In genomic region chr14:95061317-95062093, GRCh38 we compare ENCODE assay signal across 24 cellular contexts.
DNase-seq lines count a peak whose midpoint lies in the region; ATAC-seq and TF ChIP-seq lines count a peak whose summit lies in the region.
"Had no signal": no experiment of that assay in that cellular context is flagged by ENCODE, and none has a peak within 500 bp of the region (broad histone marks: within the 10 kb centered on the region; RNA-seq: fewer than 3 reads in every experiment).

No MANE protein-coding gene starts in this region.

- DNase-seq in cardiac septum (ENCODE audit: low spot score) (peak; percentile 57), right cardiac atrium (no peak), mesenteric fat pad (ENCODE audit: low spot score) (peak; percentile 74), upper lobe of left lung (no peak), activated T-cell treated with anti-CD3 and anti-CD28 coated beads for 4 hours (no peak), iPS-NIHi11 (ENCODE audit: low spot score) (no peak)
- no peak for DNase-seq in activated T-cell treated with anti-CD3 and anti-CD28 coated beads, Interleukin-2, amount 50 U/mL, for 1 hour
- DNase-seq: BE2C; CD4-positive, CD25-positive, alpha-beta regulatory T cell; COR-L47; EL; GF-D8; GOT3; HCEC 1CT; KG1; NCI-H1105; NCI-H146; NCI-H2029; NCI-H226; NCI-H524 treated with DMSO at 0.1 percent for 48 hours; NCI-H82 had no signal

- no peaks in the 10 kb centered on the region for H3K9me3 ChIP-seq in right cardiac atrium (ENCODE audit: control insufficient read depth, low read length)
- no peaks in the 10 kb centered on the region for H3K9me3 ChIP-seq in KOPT-K1 (ENCODE audit: insufficient read depth, low read length, poor library complexity, severe bottlenecking)
- no peaks in the 10 kb centered on the region for H3K9me3 ChIP-seq in upper lobe of left lung
- H3K9me3 ChIP-seq: A549, BE2C had no signal

- no peaks in the 10 kb centered on the region for H3K4me1 ChIP-seq in right cardiac atrium (ENCODE audit: control insufficient read depth, insufficient read depth, low read length)
- no peaks in the 10 kb centered on the region for H3K4me1 ChIP-seq in upper lobe of left lung
- H3K4me1 ChIP-seq: A549, BE2C had no signal

- 88% methylated on average over 14 of the region's 14 CpGs for WGBS in right cardiac atrium
- WGBS in upper lobe of left lung, 2 donors, result 63 to 83% methylated on average over 8 to 14 of the region's 14 CpGs

- H3K27me3 ChIP-seq in right cardiac atrium (ENCODE audit: control insufficient read depth, insufficient read depth) (no peaks in the 10 kb centered on the region), upper lobe of left lung (no peaks in the 10 kb centered on the region)
- H3K27me3 ChIP-seq: BE2C had no signal

- ATAC-seq in right cardiac atrium (no peak), upper lobe of left lung (ENCODE audit: low FRiP score in 2 of 2) (peak; percentile 10 to 44)
- ATAC-seq: A549, Panc1 had no signal

- no peak for TF ChIP-seq CTCF in upper lobe of left lung (IDR thresholded peaks at IDR 0.05)

- no peak for TF ChIP-seq EP300 in upper lobe of left lung (IDR thresholded peaks at IDR 0.05)

- H3K27ac ChIP-seq in right cardiac atrium (ENCODE audit: low read length) (no peak overlapping the region), KOPT-K1 (ENCODE audit: low read depth, low read length, poor library complexity, severe bottlenecking) (peak overlapping the region; percentile 80), upper lobe of left lung (no peak overlapping the region)
- H3K27ac ChIP-seq: A549 had no signal

- TF ChIP-seq POLR2A in upper lobe of left lung (IDR thresholded peaks at IDR 0.05), result no peak

- H3K36me3 ChIP-seq in KOPT-K1 (ENCODE audit: insufficient read depth, low read length), result no peaks in the 10 kb centered on the region
- H3K36me3 ChIP-seq in upper lobe of left lung, result no peaks in the 10 kb centered on the region
- H3K36me3 ChIP-seq: BE2C had no signal

- intact Hi-C loops in cardiac septum (cut with DNase I), result no loop called here
- intact Hi-C loops in right cardiac atrium (cut with DNase I), result no loop called here

- H3K4me3 ChIP-seq in right cardiac atrium (ENCODE audit: low read length), result no peak overlapping the region
- H3K4me3 ChIP-seq in upper lobe of left lung, result no peak overlapping the region
- H3K4me3 ChIP-seq: A549 had no signal

Comparison
In these comparisons a context has a peak if more than half of its experiments do, and no peak if none do; other contexts are left out.
1. DNase-seq: peak in cardiac septum (single experiment) and mesenteric fat pad (single experiment); none in right cardiac atrium (0 of 3), upper lobe of left lung (0 of 2), activated T-cell treated with anti-CD3 and anti-CD28 coated beads for 4 hours (single experiment), iPS-NIHi11 (single experiment) and activated T-cell treated with anti-CD3 and anti-CD28 coated beads, Interleukin-2, amount 50 U/mL, for 1 hour (single experiment).
2. ATAC-seq: peak in upper lobe of left lung (2 of 2); none in right cardiac atrium (0 of 2).